24 cellular contexts compared by ENCODE assay signal in the genomic region with DNA sequence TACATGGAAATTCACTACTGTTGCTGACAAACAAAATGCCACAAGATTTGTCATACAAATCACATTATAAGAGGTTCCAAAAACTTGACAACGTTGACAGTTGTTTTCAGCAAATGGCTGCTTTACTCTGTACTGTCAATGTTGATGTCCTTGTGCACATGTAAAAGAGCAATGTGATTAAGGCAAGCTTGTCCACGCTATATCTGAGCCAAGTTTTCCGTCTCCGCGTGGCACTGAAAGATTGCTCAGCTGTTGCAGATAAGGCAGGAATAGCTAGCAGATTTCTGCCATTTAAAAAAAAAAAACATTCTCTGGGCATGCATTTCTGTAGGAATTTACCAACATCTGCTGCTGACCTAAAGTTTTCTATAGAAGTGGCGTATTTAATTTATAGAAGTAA. TPM values are rescaled to one million over a fixed set of nuclear protein-coding genes. Genes with fewer than 3 reads are reported as not detected.
DNase-seq lines count a peak whose midpoint lies in the region; ATAC-seq, FAIRE-seq and TF ChIP-seq lines count a peak whose summit lies in the region.
"Had no signal": no experiment of that assay in that cellular context is flagged by ENCODE, and none has a peak within 500 bp of the region (broad histone marks: within the 10 kb centered on the region; RNA-seq: fewer than 3 reads in every experiment).

No MANE protein-coding gene starts in this region.

- peak in 1 of 2 donors; percentile 17 for DNase-seq in cardiac muscle cell (ENCODE audit: low read depth in 1 of 2, low spot score in 1 of 2)
- no peak for DNase-seq in cardiac septum (ENCODE audit: low spot score)
- DNase-seq in left cardiac atrium, result no peak
- no peak for DNase-seq in pancreas
- DNase-seq in CD4-positive, alpha-beta T cell, result no peak
- no peak for DNase-seq in NCI-H1105 treated with DMSO at 0.1 percent for 48 hours (lab: John Stamatoyannopoulos, UW)
- DNase-seq in activated CD4-positive, alpha-beta T cell treated with anti-CD3 and anti-CD28 coated beads for 48 hours, result no peak
- DNase-seq: AML-193; C1 segment of cervical spinal cord; CD8-positive, alpha-beta memory T cell; HCEC 1CT; IMR-90; MV-4-11; NCI-H1694; NCI-H2081; NCI-H2171 treated with DMSO at 0.1 percent for 48 hours; NCI-H526; OCI-M1; SHP77 had no signal

- intact Hi-C loops in cardiac septum (cut with DNase I), result no loop called here
- intact Hi-C loops in left cardiac atrium (cut with DNase I), result no loop called here
- intact Hi-C loops in pancreas (cut with DNase I), result no loop called here
- intact Hi-C loops in CD4-positive, alpha-beta T cell (cut with DNase I, micrococcal nuclease), result no loop called here

- H3K9me3 ChIP-seq in cardiac muscle cell (ENCODE audit: low read depth) (no peaks in the 10 kb centered on the region), pancreas (no peaks in the 10 kb centered on the region)
- no peaks in the 10 kb centered on the region for H3K9me3 ChIP-seq in CD4-positive, alpha-beta T cell (ENCODE audit: control insufficient read depth, low read length)

- no peak overlapping the region for H3K4me3 Mint-ChIP-seq in CD4-positive, alpha-beta T cell
- H3K4me3 Mint-ChIP-seq: CD8-positive, alpha-beta memory T cell; GM23338 had no signal

- POLR2A ChIA-PET in CD4-positive, alpha-beta T cell (lab: Charles Lee), result no interaction called here

- no peaks in the 10 kb centered on the region for H3K27me3 Mint-ChIP-seq in CD4-positive, alpha-beta T cell
- H3K27me3 Mint-ChIP-seq: CD8-positive, alpha-beta memory T cell had no signal

- peaks cover 34% of the 10 kb centered on the region for H3K4me1 ChIP-seq in cardiac muscle cell (ENCODE audit: low read depth)
- peaks cover 0 to 5% (median 3%) of the 10 kb centered on the region in 3 donors for H3K4me1 ChIP-seq in pancreas

- H3K4me1 Mint-ChIP-seq in CD4-positive, alpha-beta T cell (ENCODE audit: low read depth), result no peaks in the 10 kb centered on the region
- H3K4me1 Mint-ChIP-seq: CD8-positive, alpha-beta memory T cell had no signal

- H3K27ac Mint-ChIP-seq in CD4-positive, alpha-beta T cell, result no peak overlapping the region
- H3K27ac Mint-ChIP-seq: CD8-positive, alpha-beta memory T cell; GM23338 had no signal

- H3K36me3 ChIP-seq in cardiac muscle cell, result no peaks in the 10 kb centered on the region
- no peaks in the 10 kb centered on the region for H3K36me3 ChIP-seq in pancreas

- CTCF ChIA-PET in CD4-positive, alpha-beta T cell (lab: Charles Lee), result no interaction called here

- no peak for TF ChIP-seq CTCF in cardiac muscle cell (IDR thresholded peaks at IDR 0.05; ENCODE audit: low read depth, low read length)
- no peak for TF ChIP-seq CTCF in pancreas (IDR thresholded peaks at IDR 0.05)
- TF ChIP-seq CTCF in CD4-positive, alpha-beta T cell (IDR thresholded peaks at IDR 0.05), result no peak

- no peaks in the 10 kb centered on the region for H3K36me3 Mint-ChIP-seq in CD4-positive, alpha-beta T cell (ENCODE audit: low read depth)
- H3K36me3 Mint-ChIP-seq: CD8-positive, alpha-beta memory T cell had no signal

- no peak overlapping the region for H3K4me3 ChIP-seq in cardiac muscle cell
- no peak overlapping the region for H3K4me3 ChIP-seq in pancreas
- H3K4me3 ChIP-seq: GM23338, SK-N-MC had no signal

- H3K27me3 ChIP-seq in cardiac muscle cell (no peaks in the 10 kb centered on the region), pancreas (no peaks in the 10 kb centered on the region)
- H3K27me3 ChIP-seq in CD4-positive, alpha-beta T cell (ENCODE audit: control insufficient read depth, insufficient read depth, low read length), result no peaks in the 10 kb centered on the region

- WGBS in pancreas, 2 donors, result 23 to 26% methylated on average over 6 of the region's 6 CpGs

- no peaks in the 10 kb centered on the region for H3K9me3 Mint-ChIP-seq in CD4-positive, alpha-beta T cell
- H3K9me3 Mint-ChIP-seq: GM23338 had no signal

- no peak for FAIRE-seq in pancreas (lab: Jason Lieb, UNC)
- FAIRE-seq: G401.6, GM12892 had no signal

- H3K27ac ChIP-seq in cardiac muscle cell (peak overlapping the region; percentile 15), pancreas (no peak overlapping the region)
- no peak overlapping the region for H3K27ac ChIP-seq in CD4-positive, alpha-beta T cell (ENCODE audit: low read depth, low read length)
- H3K27ac ChIP-seq: SK-N-MC had no signal

- ATAC-seq in left cardiac atrium, result peak; percentile 66 to 79
- ATAC-seq in pancreas, result peak in 3 of 4 donors; percentile 34 to 56 (median 43)
- ATAC-seq in CD4-positive, alpha-beta T cell (ENCODE audit: poor library complexity), result no peak
- no peak for ATAC-seq in HG03378 (IDR thresholded peaks at IDR 0.05; ENCODE audit: unreplicated experiment)
- ATAC-seq: GM23338 had no signal

RNA-seq across cellular contexts. Expression of a gene that starts 46.4 kb away (rescaled TPM):
- total RNA-seq in cardiac muscle cell (95.3 and 175 TPM in 2 replicates), cardiac septum (64.6 TPM), left cardiac atrium (10 to 100 TPM; 48.3 to 53.7 TPM), pancreas (10 to 100 TPM in 2 of 6 donors, 1 to 10 TPM in 4; 2.6 to 19.9 (median 5.6) TPM)
- polyA plus RNA-seq in cardiac muscle cell (107 and 137 TPM in 2 replicates), pancreas (1 to 10 TPM; 1.5 to 3.0 TPM)
- total RNA-seq in CD4-positive, alpha-beta T cell, result under 1 TPM; 0.60 to 0.87 TPM
- polyA plus RNA-seq: CD8-positive, alpha-beta memory T cell had no signal

Comparison
In these comparisons a context has a peak if more than half of its experiments do, and no peak if none do; other contexts are left out.
1. ATAC-seq: peak in left cardiac atrium (2 of 2) and pancreas (3 of 4); none in CD4-positive, alpha-beta T cell (single experiment) and HG03378 (single experiment).